ENCODE assay signal across 24 cellular contexts in genomic region chr3:184629555-184630160, GRCh38.
A peak's percentile ranks its signal among the peaks of the same experiment; 100 is the strongest.
DNase-seq lines count a peak whose midpoint lies in the region; ATAC-seq and TF ChIP-seq lines count a peak whose summit lies in the region.
"Had no signal": no experiment of that assay in that cellular context is flagged by ENCODE, and none has a peak within 500 bp of the region (broad histone marks: within the 10 kb centered on the region; RNA-seq: fewer than 3 reads in every experiment).

No MANE protein-coding gene starts in this region.

- CTCF ChIA-PET in WTC11 (lab: Charles Lee) = interaction anchor here (0.8 to 1.7 kb wide), 9 partner anchors 25 to 174 kb away, joined by 3 to 6 read pairs (median 4); partner anchors contain the start of gene EPHB3

- H3K9me3 ChIP-seq in lung (ENCODE audit: control insufficient read depth in 2 of 2, insufficient read depth in 1 of 2, low read length in 1 of 2) = no peaks in the 10 kb centered on the region
- H3K9me3 ChIP-seq: sigmoid colon, transverse colon had no signal

- 93 to 94% methylated on average over 21 to 23 of the region's 23 CpGs for whole genome bisulfite sequencing in lung, 2 donors

- ATAC-seq in WTC11 = peak; percentile 79
- ATAC-seq in lung (ENCODE audit: insufficient read depth, low FRiP score) = peak; percentile 25
- ATAC-seq: activated T-helper 17 cell treated with anti-CD3 and anti-CD28 coated beads, Interleukin-2, amount 50 U/mL, for 72 hours; naive thymus-derived CD8-positive, alpha-beta T cell had no signal

- H3K27ac Mint-ChIP-seq in WTC11 = no peak overlapping the region
- H3K27ac Mint-ChIP-seq: activated naive CD4-positive, alpha-beta T cell treated with anti-CD3 and anti-CD28 coated beads, Interleukin-2, amount 50 U/mL, for 24 hours; activated T-helper 17 cell treated with anti-CD3 and anti-CD28 coated beads, Interleukin-2, amount 50 U/mL, for 72 hours had no signal

- H3K4me1 Mint-ChIP-seq in WTC11 = peaks cover 52% of the 10 kb centered on the region
- H3K4me1 Mint-ChIP-seq: activated naive CD4-positive, alpha-beta T cell treated with anti-CD3 and anti-CD28 coated beads, Interleukin-2, amount 50 U/mL, for 24 hours; activated T-helper 17 cell treated with anti-CD3 and anti-CD28 coated beads, Interleukin-2, amount 50 U/mL, for 72 hours had no signal

- H3K27me3 Mint-ChIP-seq in WTC11 (ENCODE audit: low read depth) = peaks cover 11% of the 10 kb centered on the region

- no peak overlapping the region for H3K27ac ChIP-seq in lung (ENCODE audit: low read depth in 1 of 2, low read length in 1 of 2)
- H3K27ac ChIP-seq: parathyroid adenoma, sigmoid colon, transverse colon had no signal

- no peak overlapping the region for H3K4me3 Mint-ChIP-seq in WTC11
- H3K4me3 Mint-ChIP-seq: activated naive CD4-positive, alpha-beta T cell treated with anti-CD3 and anti-CD28 coated beads, Interleukin-2, amount 50 U/mL, for 24 hours; activated T-helper 17 cell treated with anti-CD3 and anti-CD28 coated beads, Interleukin-2, amount 50 U/mL, for 72 hours; CD14-positive monocyte; naive thymus-derived CD8-positive, alpha-beta T cell had no signal

- TF ChIP-seq CTCF in WTC11 (IDR thresholded peaks at IDR 0.05) = no peak
- no peak for TF ChIP-seq CTCF in lung (IDR thresholded peaks at IDR 0.05; ENCODE audit: control extremely low read depth, extremely low read depth)

- H3K4me1 ChIP-seq in lung (ENCODE audit: control insufficient read depth in 2 of 2, insufficient read depth in 2 of 2, low read length in 2 of 2) = no peaks in the 10 kb centered on the region
- H3K4me1 ChIP-seq: parathyroid adenoma, sigmoid colon had no signal

- H3K27me3 ChIP-seq in lung (ENCODE audit: control insufficient read depth, insufficient read depth) = no peaks in the 10 kb centered on the region
- H3K27me3 ChIP-seq: sigmoid colon, transverse colon had no signal

- DNase-seq in NCI-H2227 (lab: John Stamatoyannopoulos, UW; ENCODE audit: unreplicated experiment) (peak; percentile 45), WTC11 (ENCODE audit: low spot score) (peak; percentile 39), lung (ENCODE audit: low spot score) (no peak), retina (peak; percentile 72), posterior vena cava (ENCODE audit: low spot score) (no peak), NOMO-1 treated with DMSO at 0.1 percent for 48 hours (lab: John Stamatoyannopoulos, UW; ENCODE audit: unreplicated experiment) (no peak), germinal center (ENCODE audit: low spot score) (no peak)
- DNase-seq: activated CD4-positive, alpha-beta T cell treated with anti-CD3 and anti-CD28 coated beads, Interleukin-2, amount 50 U/mL, for 48 hours; activated CD8-positive, alpha-beta memory T cell treated with anti-CD3 and anti-CD28 coated beads, Interleukin-2, amount 50 U/mL, for 4 hours; anterior cingulate cortex; caudate nucleus; dermis blood vessel endothelial cell; midbrain; MM.1S; naive thymus-derived CD8-positive, alpha-beta T cell; NCI-H1436 treated with DMSO at 0.1 percent for 48 hours; NCI-H526 treated with DMSO at 0.1 percent for 48 hours; sigmoid colon; T1000; transverse colon had no signal

- H3K36me3 Mint-ChIP-seq in WTC11 = no peaks in the 10 kb centered on the region
- H3K36me3 Mint-ChIP-seq: activated naive CD4-positive, alpha-beta T cell treated with anti-CD3 and anti-CD28 coated beads, Interleukin-2, amount 50 U/mL, for 24 hours; CD14-positive monocyte; naive thymus-derived CD8-positive, alpha-beta T cell had no signal

- no peaks in the 10 kb centered on the region for H3K36me3 ChIP-seq in lung (ENCODE audit: control insufficient read depth in 2 of 2, insufficient read depth in 2 of 2, low read length in 2 of 2)
- H3K36me3 ChIP-seq: sigmoid colon, transverse colon had no signal

- peaks cover 4% of the 10 kb centered on the region for H3K9me3 Mint-ChIP-seq in WTC11
- H3K9me3 Mint-ChIP-seq: activated naive CD4-positive, alpha-beta T cell treated with anti-CD3 and anti-CD28 coated beads, Interleukin-2, amount 50 U/mL, for 24 hours; activated T-helper 17 cell treated with anti-CD3 and anti-CD28 coated beads, Interleukin-2, amount 50 U/mL, for 72 hours; CD14-positive monocyte; naive thymus-derived CD8-positive, alpha-beta T cell had no signal

- intact Hi-C loops in posterior vena cava (cut with DNase I) = loop anchor here in 1 of 2 donors (5.0 kb wide), 1 partner anchor 197 kb away; no protein-coding TSS in a partner anchor

- no peak overlapping the region for H3K4me3 ChIP-seq in lung
- H3K4me3 ChIP-seq: sigmoid colon, transverse colon had no signal

- POLR2A ChIA-PET in WTC11 (lab: Charles Lee) = interaction anchor here (1.0 kb wide), 1 partner anchor 68 kb away, joined by 3 read pairs; the partner anchor contains the start of gene EPHB3

TF ChIP-seq in WTC11, 78 proteins besides CTCF, POLR2A, EP300 and RAD21:
- TF ChIP-seq OVOL2 (CRISPR knock-in tag; IDR thresholded peaks at IDR 0.05; ENCODE audit: borderline replicate concordance) (no peak), ZMAT4 (CRISPR knock-in tag; IDR thresholded peaks at IDR 0.05) (no peak), IRF2 (CRISPR knock-in tag; IDR thresholded peaks at IDR 0.05; ENCODE audit: borderline replicate concordance, low read depth) (no peak)

Comparison
In these comparisons a context has a peak if more than half of its experiments do, and no peak if none do; other contexts are left out.
1. DNase-seq: peak in NCI-H2227 (single experiment), WTC11 (single experiment) and retina (single experiment); none in lung (single experiment), posterior vena cava (single experiment), NOMO-1 treated with DMSO at 0.1 percent for 48 hours (single experiment) and germinal center (single experiment).